In genomic region chr6:3227363-3228045, GRCh38 we compare ENCODE assay signal across 8 cellular contexts. TPM values are rescaled to one million over a fixed set of nuclear protein-coding genes. Genes with fewer than 3 reads are reported as not detected.
DNase-seq lines count a peak whose midpoint lies in the region; ATAC-seq, FAIRE-seq and TF ChIP-seq lines count a peak whose summit lies in the region.

TUBB2B (minus strand) TSS chr6:3227653; CDS start chr6:3227543, 110 bp downstream.

- in situ Hi-C loops in ACHN (cut with HindIII; ENCODE audit: low pct_ligation_motif_present, low pct_unique_long_range_greater_than_20kb, low sequenced_read_pairs): no loop called here

- TF ChIP-seq CTCF in bronchial epithelial cell (IDR thresholded peaks at IDR 0.05; ENCODE audit: insufficient read depth, low read length, severe bottlenecking) (no peak), left lung (IDR thresholded peaks at IDR 0.05) (no peak)

- no peak for FAIRE-seq in bronchial epithelial cell (lab: Jason Lieb, UNC)

- H3K4me3 ChIP-seq in bronchial epithelial cell (ENCODE audit: low read depth, low read length): peak within 1 kb of the TSS; percentile 5
- H3K4me3 ChIP-seq in left lung: peak within 1 kb of the TSS; percentile 19 to 22

- no peak within 1 kb of the TSS for H3K27ac ChIP-seq in left lung

- peaks cover 39 to 50% of the 10 kb centered on the region in 2 donors for H3K4me1 ChIP-seq in left lung

- intact Hi-C loops in left lung (cut with DNase I): no loop called here

- H3K9me3 ChIP-seq in left lung: no peaks in the 10 kb centered on the region

- ATAC-seq in GM18868 (IDR thresholded peaks at IDR 0.05; ENCODE audit: unreplicated experiment) (peak; percentile 50), left lung (peak; percentile 11), HG03097 (IDR thresholded peaks at IDR 0.05; ENCODE audit: low FRiP score, unreplicated experiment) (no peak)

- DNase-seq in ACHN (peak; percentile 76), NCI-H510A treated with DMSO at 0.1 percent for 48 hours (lab: John Stamatoyannopoulos, UW) (peak; percentile 62), bronchial epithelial cell (ENCODE audit: low read depth) (no peak), left lung (peak in 1 of 2 donors; percentile 71), superior temporal gyrus (ENCODE audit: extremely low spot score) (peak; percentile 23), GF-D8 (lab: John Stamatoyannopoulos, UW) (no peak)

- H3K36me3 ChIP-seq in bronchial epithelial cell (ENCODE audit: control insufficient read depth, insufficient read depth, low read length) (no peaks in the 10 kb centered on the region), left lung (no peaks in the 10 kb centered on the region)

- peaks cover 54% of the 10 kb centered on the region for H3K27me3 ChIP-seq in bronchial epithelial cell (ENCODE audit: control insufficient read depth, insufficient read depth, low read length)
- peaks cover 51 to 85% of the 10 kb centered on the region in 2 donors for H3K27me3 ChIP-seq in left lung

RNA-seq across cellular contexts. Expression of gene TUBB2B, which starts in this region (rescaled TPM):
- total RNA-seq in bronchial epithelial cell (under 0.01 and 2.2 TPM in 2 replicates), left lung (1 to 10 TPM; 2.2 to 4.1 TPM)

Comparison
In these comparisons a context has a peak if more than half of its experiments do, and no peak if none do; other contexts are left out.
1. DNase-seq: peak in ACHN (single experiment), NCI-H510A treated with DMSO at 0.1 percent for 48 hours (single experiment) and superior temporal gyrus (single experiment); none in bronchial epithelial cell (single experiment) and GF-D8 (single experiment).